In genomic region chr13:45301263-45301662, GRCh38 we compare ENCODE assay signal across 1 cellular context.
TF ChIP-seq lines count a peak whose summit lies in the region.

No MANE protein-coding gene starts in this region.

TF ChIP-seq in GM23338, 12 proteins besides CTCF, POLR2A, EP300 and RAD21 (continued from another document):
- no peak for TF ChIP-seq REST (IDR thresholded peaks at IDR 0.05; ENCODE audit: unreplicated experiment)
- TF ChIP-seq POLR2AphosphoS5 (IDR thresholded peaks at IDR 0.05; ENCODE audit: low read depth): no peak
- TF ChIP-seq NANOG (IDR thresholded peaks at IDR 0.05; ENCODE audit: borderline replicate concordance): no peak
- TF ChIP-seq ZNF462 (CRISPR knock-in tag; IDR thresholded peaks at IDR 0.05): no peak
TF ChIP-seq in GM23338: peak in this region for 0.
